9 cellular contexts compared by ENCODE assay signal in the genomic region with DNA sequence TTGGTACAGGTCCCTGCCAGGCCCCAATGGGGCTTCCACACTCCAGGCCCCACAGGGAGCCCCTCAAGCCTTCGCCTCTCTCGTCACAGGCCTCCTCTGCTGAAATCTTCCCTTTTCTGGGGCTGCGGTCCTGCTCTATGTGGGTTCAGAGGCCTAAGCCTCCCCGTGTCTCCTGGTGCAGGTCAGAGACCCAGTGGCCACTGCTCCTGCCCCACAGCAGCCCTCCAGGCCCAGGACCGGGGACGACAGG. TPM values are rescaled to one million over a fixed set of nuclear protein-coding genes. Genes with fewer than 3 reads are reported as not detected.
DNase-seq lines count a peak whose midpoint lies in the region; ATAC-seq and TF ChIP-seq lines count a peak whose summit lies in the region.
"Had no signal": no experiment of that assay in that cellular context is flagged by ENCODE, and none has a peak within 500 bp of the region (broad histone marks: within the 10 kb centered on the region; RNA-seq: fewer than 3 reads in every experiment).

No MANE protein-coding gene starts in this region.

- H3K9ac ChIP-seq in SK-N-SH, result no peak overlapping the region

- H2AFZ ChIP-seq in SK-N-SH (ENCODE audit: low read depth), result no peak overlapping the region

- H3K36me3 ChIP-seq in SK-N-SH (replicated peaks in 1 of 2; ENCODE audit: control insufficient read depth in 1 of 2, insufficient read depth in 2 of 2, low read length in 1 of 2) (no peaks in the 10 kb centered on the region), spleen (peaks cover 0 to 15% (median 0%) of the 10 kb centered on the region in 6 donors)

- intact Hi-C loops in right cardiac atrium (cut with DNase I), result no loop called here
- intact Hi-C loops in spleen (cut with DNase I; ENCODE audit: low total_unique reads), result no loop called here

- no peaks in the 10 kb centered on the region for H3K9me3 ChIP-seq in SK-N-SH
- no peaks in the 10 kb centered on the region for H3K9me3 ChIP-seq in right cardiac atrium (ENCODE audit: control insufficient read depth, low read length)
- H3K9me3 ChIP-seq in spleen, result no peaks in the 10 kb centered on the region

- H3K27ac ChIP-seq in SK-N-SH (ENCODE audit: low read depth in 2 of 2, low read length in 1 of 2) (no peak overlapping the region), right cardiac atrium (ENCODE audit: low read length) (peak overlapping the region; percentile 79), spleen (peak overlapping the region; percentile 94 to 99 (median 97)), foreskin keratinocyte (no peak overlapping the region)

- H3K4me2 ChIP-seq in SK-N-SH, result no peak overlapping the region

- in situ Hi-C loops in GM13977 (cut with MboI; ENCODE audit: low pct_unique_long_range_greater_than_20kb, low sequenced_read_pairs, unreplicated experiment), result no loop called here
- in situ Hi-C loops in KBM-7 (cut with MboI; ENCODE audit: low pct_unique_long_range_greater_than_20kb, low sequenced_read_pairs), result no loop called here

- no peaks in the 10 kb centered on the region for H3K27me3 ChIP-seq in SK-N-SH (ENCODE audit: insufficient read depth)
- no peaks in the 10 kb centered on the region for H3K27me3 ChIP-seq in right cardiac atrium (ENCODE audit: control insufficient read depth, insufficient read depth)
- no peaks in the 10 kb centered on the region for H3K27me3 ChIP-seq in spleen (replicated peaks in 1 of 7)
- H3K27me3 ChIP-seq in foreskin keratinocyte, result no peaks in the 10 kb centered on the region

- TF ChIP-seq CTCF in GM13977 (IDR thresholded peaks at IDR 0.05; ENCODE audit: extremely low read depth, insufficient read depth, missing control alignments) (no peak), SK-N-SH (IDR thresholded peaks at IDR 0.05) (no peak), spleen (IDR thresholded peaks at IDR 0.05 in 8 of 11, conservative IDR thresholded peaks at IDR 0.05 in 3 of 11) (no peak), foreskin keratinocyte (conservative IDR thresholded peaks at IDR 0.05) (no peak)

- POLR2A ChIA-PET in SK-N-SH (lab: Yijun Ruan, JAX), result no interaction called here

- CTCF ChIA-PET in SK-N-SH (lab: Yijun Ruan, JAX), result interaction anchor here (1.3 kb wide), 1 partner anchor 21 kb away, joined by 4 read pairs; no protein-coding TSS in a partner anchor

- no peaks in the 10 kb centered on the region; a peak in 1 of 4 replicates for H3K4me1 ChIP-seq in SK-N-SH (ENCODE audit: control insufficient read depth in 1 of 2, insufficient read depth in 2 of 2, low read depth in 1 of 2, low read length in 1 of 2)
- peaks cover 3% of the 10 kb centered on the region for H3K4me1 ChIP-seq in right cardiac atrium (ENCODE audit: control insufficient read depth, insufficient read depth, low read length)
- peaks cover 41 to 91% (median 73%) of the 10 kb centered on the region in 6 donors for H3K4me1 ChIP-seq in spleen
- no peaks in the 10 kb centered on the region for H3K4me1 ChIP-seq in foreskin keratinocyte

- no peaks in the 10 kb centered on the region for H3K79me2 ChIP-seq in SK-N-SH (ENCODE audit: insufficient read depth)

- H4K20me1 ChIP-seq in SK-N-SH (ENCODE audit: insufficient read depth), result no peaks in the 10 kb centered on the region

- H3K9me2 ChIP-seq in SK-N-SH, result no peaks in the 10 kb centered on the region

- no peak for TF ChIP-seq EP300 in SK-N-SH (IDR thresholded peaks at IDR 0.05; ENCODE audit: borderline replicate concordance in 1 of 2, low read depth in 1 of 2, low read length in 1 of 2)

- H3K4me3 ChIP-seq in SK-N-SH (ENCODE audit: low read depth in 2 of 2, low read length in 1 of 2) (no peak overlapping the region), right cardiac atrium (ENCODE audit: low read length) (no peak overlapping the region), spleen (peak overlapping the region in 4 of 8 donors; percentile 8 to 53 (median 25))

- ATAC-seq in right cardiac atrium (no peak), HG03442 (IDR thresholded peaks at IDR 0.05; ENCODE audit: unreplicated experiment) (no peak), foreskin keratinocyte (no peak), GM21390 (IDR thresholded peaks at IDR 0.05; ENCODE audit: unreplicated experiment) (no peak)

- no peak for TF ChIP-seq POLR2A in spleen (IDR thresholded peaks at IDR 0.05)

- DNase-seq in GM13977 (ENCODE audit: low spot score), result peak; percentile 27
- peak; percentile 6 for DNase-seq in SK-N-SH
- DNase-seq in right cardiac atrium, result no peak
- no peak for DNase-seq in spleen
- no peak for DNase-seq in KBM-7
- no peak for DNase-seq in foreskin keratinocyte

- WGBS in SK-N-SH (ENCODE audit: low lambda C conversion rate), result 82% methylated on average over 4 of the region's 6 CpGs
- WGBS in right cardiac atrium, result 58% methylated on average over 6 of the region's 6 CpGs
- 29 to 50% (median 34%) methylated on average over 6 of the region's 6 CpGs for WGBS in spleen, 5 donors

- no peaks in the 10 kb centered on the region for H3F3A ChIP-seq in SK-N-SH (replicated peaks; ENCODE audit: insufficient read depth)

- no peak for TF ChIP-seq RAD21 in SK-N-SH (IDR thresholded peaks at IDR 0.05; ENCODE audit: low read length)

TF ChIP-seq in SK-N-SH, 30 proteins besides CTCF, POLR2A, EP300 and RAD21 (continues in another document):
- TF ChIP-seq, protein P1, sequence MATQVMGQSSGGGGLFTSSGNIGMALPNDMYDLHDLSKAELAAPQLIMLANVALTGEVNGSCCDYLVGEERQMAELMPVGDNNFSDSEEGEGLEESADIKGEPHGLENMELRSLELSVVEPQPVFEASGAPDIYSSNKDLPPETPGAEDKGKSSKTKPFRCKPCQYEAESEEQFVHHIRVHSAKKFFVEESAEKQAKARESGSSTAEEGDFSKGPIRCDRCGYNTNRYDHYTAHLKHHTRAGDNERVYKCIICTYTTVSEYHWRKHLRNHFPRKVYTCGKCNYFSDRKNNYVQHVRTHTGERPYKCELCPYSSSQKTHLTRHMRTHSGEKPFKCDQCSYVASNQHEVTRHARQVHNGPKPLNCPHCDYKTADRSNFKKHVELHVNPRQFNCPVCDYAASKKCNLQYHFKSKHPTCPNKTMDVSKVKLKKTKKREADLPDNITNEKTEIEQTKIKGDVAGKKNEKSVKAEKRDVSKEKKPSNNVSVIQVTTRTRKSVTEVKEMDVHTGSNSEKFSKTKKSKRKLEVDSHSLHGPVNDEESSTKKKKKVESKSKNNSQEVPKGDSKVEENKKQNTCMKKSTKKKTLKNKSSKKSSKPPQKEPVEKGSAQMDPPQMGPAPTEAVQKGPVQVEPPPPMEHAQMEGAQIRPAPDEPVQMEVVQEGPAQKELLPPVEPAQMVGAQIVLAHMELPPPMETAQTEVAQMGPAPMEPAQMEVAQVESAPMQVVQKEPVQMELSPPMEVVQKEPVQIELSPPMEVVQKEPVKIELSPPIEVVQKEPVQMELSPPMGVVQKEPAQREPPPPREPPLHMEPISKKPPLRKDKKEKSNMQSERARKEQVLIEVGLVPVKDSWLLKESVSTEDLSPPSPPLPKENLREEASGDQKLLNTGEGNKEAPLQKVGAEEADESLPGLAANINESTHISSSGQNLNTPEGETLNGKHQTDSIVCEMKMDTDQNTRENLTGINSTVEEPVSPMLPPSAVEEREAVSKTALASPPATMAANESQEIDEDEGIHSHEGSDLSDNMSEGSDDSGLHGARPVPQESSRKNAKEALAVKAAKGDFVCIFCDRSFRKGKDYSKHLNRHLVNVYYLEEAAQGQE (IDR thresholded peaks at IDR 0.05; ENCODE audit: low read depth, low read length), result no peak

RNA-seq across cellular contexts. Expression of gene IFITM3, which starts 5.9 kb away (rescaled TPM):
- polyA plus RNA-seq in SK-N-SH (2012; rRNA removed) (229 and 326 TPM in 2 replicates), right cardiac atrium (749 TPM), spleen (100 to 1,000 TPM; 391 to 618 (median 599) TPM), foreskin keratinocyte (1,963 and 2,381 TPM in 2 replicates)
- 148 and 237 TPM in 2 replicates for polyA plus RNA-seq in SK-N-SH (2012; cell fraction: cytosol; rRNA removed)
- polyA plus RNA-seq in SK-N-SH (2012; cell fraction: nucleus; rRNA removed), result 84.2 and 113 TPM in 2 replicates
- total RNA-seq in right cardiac atrium (100 to 1,000 TPM; 263 to 569 (median 519) TPM), spleen (100 to 1,000 TPM; 314 to 942 (median 472) TPM), foreskin keratinocyte (934 and 1,022 TPM in 2 replicates)

RNA-seq across cellular contexts. Expression of gene IFITM1, which starts 12.7 kb away (rescaled TPM):
- polyA plus RNA-seq in SK-N-SH (2012; rRNA removed) (15.3 and 19.4 TPM in 2 replicates), right cardiac atrium (235 TPM), spleen (100 to 1,000 TPM; 314 to 496 (median 327) TPM), foreskin keratinocyte (615 and 795 TPM in 2 replicates)
- 10.6 and 12.6 TPM in 2 replicates for polyA plus RNA-seq in SK-N-SH (2012; cell fraction: cytosol; rRNA removed)
- 4.7 and 8.8 TPM in 2 replicates for polyA plus RNA-seq in SK-N-SH (2012; cell fraction: nucleus; rRNA removed)
- total RNA-seq in right cardiac atrium (100 to 1,000 TPM in 3 of 4 donors, 10 to 100 TPM in 1; 85.0 to 169 (median 116) TPM), spleen (100 to 1,000 TPM; 333 to 670 (median 510) TPM), foreskin keratinocyte (399 and 491 TPM in 2 replicates)

RNA-seq across cellular contexts. Expression of gene IFITM2, which starts 18.9 kb away (rescaled TPM):
- 398 and 518 TPM in 2 replicates for polyA plus RNA-seq in SK-N-SH (2012; rRNA removed)
- polyA plus RNA-seq in SK-N-SH (2012; cell fraction: cytosol; rRNA removed), result 239 and 341 TPM in 2 replicates
- 92.5 and 106 TPM in 2 replicates for polyA plus RNA-seq in SK-N-SH (2012; cell fraction: nucleus; rRNA removed)
- total RNA-seq in right cardiac atrium, result 100 to 1,000 TPM; 180 to 290 (median 240) TPM
- 393 TPM for polyA plus RNA-seq in right cardiac atrium
- total RNA-seq in spleen, result 1,000 to 10,000 TPM in 4 of 7 donors, 100 to 1,000 TPM in 3; 507 to 1,635 (median 1,062) TPM
- polyA plus RNA-seq in spleen, result 1,000 to 10,000 TPM in 1 of 3 donors, 100 to 1,000 TPM in 2; 680 to 1,006 (median 885) TPM
- total RNA-seq in foreskin keratinocyte, result 224 and 342 TPM in 2 replicates
- polyA plus RNA-seq in foreskin keratinocyte, result 39.8 and 55.8 TPM in 2 replicates

RNA-seq across cellular contexts. Expression of gene IFITM5, which starts 27.2 kb away (rescaled TPM):
- polyA plus RNA-seq in SK-N-SH (2012; rRNA removed) (not detected in 2 replicates), right cardiac atrium (not detected), spleen (not detected), foreskin keratinocyte (not detected in 2 replicates)
- not detected in 2 replicates for polyA plus RNA-seq in SK-N-SH (2012; cell fraction: cytosol; rRNA removed)
- polyA plus RNA-seq in SK-N-SH (2012; cell fraction: nucleus; rRNA removed), result not detected in 2 replicates
- total RNA-seq in right cardiac atrium (not detected), spleen (not detected), foreskin keratinocyte (not detected in 2 replicates)
- total RNA-seq: NCI-H460 had no signal

RNA-seq across cellular contexts. Expression of gene PGGHG, which starts 37.6 kb away (rescaled TPM):
- polyA plus RNA-seq in SK-N-SH (2012; rRNA removed) (19.9 and 26.5 TPM in 2 replicates), right cardiac atrium (18.7 TPM), spleen (100 to 1,000 TPM; 127 to 250 (median 134) TPM), foreskin keratinocyte (7.5 and 10.2 TPM in 2 replicates)
- polyA plus RNA-seq in SK-N-SH (2012; cell fraction: cytosol; rRNA removed), result 1.5 and 2.6 TPM in 2 replicates
- 251 and 265 TPM in 2 replicates for polyA plus RNA-seq in SK-N-SH (2012; cell fraction: nucleus; rRNA removed)
- total RNA-seq in right cardiac atrium (10 to 100 TPM in 3 of 4 donors, 1 to 10 TPM in 1; 9.9 to 15.8 (median 11.9) TPM), spleen (100 to 1,000 TPM in 6 of 7 donors, 10 to 100 TPM in 1; 53.4 to 182 (median 128) TPM), foreskin keratinocyte (7.3 and 12.3 TPM in 2 replicates)

Comparison
In these comparisons a context has a peak if more than half of its experiments do, and no peak if none do; other contexts are left out.
1. DNase-seq: peak in GM13977 (single experiment) and SK-N-SH (single experiment); none in right cardiac atrium (0 of 3), spleen (single experiment), KBM-7 (single experiment) and foreskin keratinocyte (0 of 2).
2. H3K27ac ChIP-seq: peak in right cardiac atrium (single experiment) and spleen (8 of 8); none in SK-N-SH (0 of 2) and foreskin keratinocyte (single experiment).
3. RNA of gene IFITM1, which starts 12.7 kb away (polyA plus RNA-seq): 615 to 795 TPM in foreskin keratinocyte, 314 to 496 TPM in spleen and 235 TPM in right cardiac atrium (single experiment); 4.7 to 19.4 TPM in SK-N-SH; every median in the first group is over 10 times any median in the second.